12 cellular contexts compared by ENCODE assay signal in genomic region chr20:14691994-14692393, GRCh38.
"Had no signal": no experiment of that assay in that cellular context is flagged by ENCODE, and none has a peak within 500 bp of the region (broad histone marks: within the 10 kb centered on the region; RNA-seq: fewer than 3 reads in every experiment).

No MANE protein-coding gene starts in this region.

- H3K9me3 Mint-ChIP-seq: neural crest cell had no signal

- H3K4me3 Mint-ChIP-seq: neural crest cell; T-helper 2 cell treated with Interferon-gamma antibody and Interleukin-4, amounts not matched to agents 5 μg/mL and 100 μg/mL, for 36 hours had no signal

- H3K4me1 ChIP-seq: adrenal gland, thyroid gland had no signal

- DNase-seq: activated CD4-positive, alpha-beta T cell treated with anti-CD3 and anti-CD28 coated beads, Interleukin-2, amount 50 U/mL, for 4 hours; activated naive CD4-positive, alpha-beta T cell treated with anti-CD3 and anti-CD28 coated beads, Interleukin-2, amount 50 U/mL, for 16 hours; activated T-cell treated with anti-CD3 and anti-CD28 coated beads, Interleukin-2, amount 50 U/mL, for 1 hour; adrenal gland; central memory CD4-positive, alpha-beta T cell; cortex of kidney; effector CD8-positive, alpha-beta T cell; gastrocnemius medialis; ovary; thyroid gland had no signal

- ATAC-seq: gastrocnemius medialis had no signal

- H3K36me3 ChIP-seq: adrenal gland, gastrocnemius medialis, ovary, thyroid gland had no signal

- H3K27ac ChIP-seq: adrenal gland, gastrocnemius medialis, ovary, thyroid gland had no signal

- H3K27me3 ChIP-seq: adrenal gland, gastrocnemius medialis, ovary, thyroid gland had no signal

- H3K27ac Mint-ChIP-seq: T-helper 2 cell treated with Interferon-gamma antibody and Interleukin-4, amounts not matched to agents 5 μg/mL and 100 μg/mL, for 36 hours had no signal

- H3K4me3 ChIP-seq: adrenal gland, gastrocnemius medialis, ovary, thyroid gland had no signal

- H3K9me3 ChIP-seq: adrenal gland, gastrocnemius medialis, ovary, thyroid gland had no signal
